In genomic region chr9:6566409-6567139, GRCh38 we compare ENCODE assay signal across 9 cellular contexts.
DNase-seq lines count a peak whose midpoint lies in the region; ATAC-seq and TF ChIP-seq lines count a peak whose summit lies in the region.
"Had no signal": no experiment of that assay in that cellular context is flagged by ENCODE, and none has a peak within 500 bp of the region (broad histone marks: within the 10 kb centered on the region; RNA-seq: fewer than 3 reads in every experiment).

No MANE protein-coding gene starts in this region.

- H3K9me3 Mint-ChIP-seq in MCF 10A (ENCODE audit: unreplicated experiment), result no peaks in the 10 kb centered on the region
- H3K9me3 Mint-ChIP-seq in stimulated activated naive B cell treated with anti-CD40 and anti-IgM and Interleukin-4, amounts not matched to agents 10 μg/mL and 1 μg/mL and 100 μg/mL, for 72 hours, result no peaks in the 10 kb centered on the region

- no peaks in the 10 kb centered on the region for H3K27me3 ChIP-seq in breast epithelium
- H3K27me3 ChIP-seq in SJCRH30, result no peaks in the 10 kb centered on the region
- H3K27me3 ChIP-seq: right lobe of liver had no signal

- POLR2A ChIA-PET in MCF 10A (lab: Yijun Ruan, JAX), result interaction anchor here (0.6 to 4.3 kb wide), 15 partner anchors 13 to 214 kb away, joined by 3 to 49 read pairs (median 4); partner anchors contain the start of genes KDM4C and UHRF2

- H3K27ac ChIP-seq in breast epithelium (no peak overlapping the region), SJCRH30 (no peak overlapping the region)
- H3K27ac ChIP-seq: right lobe of liver had no signal

- peak overlapping the region; percentile 64 for H3K4me3 Mint-ChIP-seq in MCF 10A (ENCODE audit: unreplicated experiment)
- H3K4me3 Mint-ChIP-seq in stimulated activated naive B cell treated with anti-CD40 and anti-IgM and Interleukin-4, amounts not matched to agents 10 μg/mL and 1 μg/mL and 100 μg/mL, for 72 hours, result no peak overlapping the region

- intact Hi-C loops in MCF 10A (cut with micrococcal nuclease) (loop anchor here (1.0 to 5.0 kb wide), 4 partner anchors 69 to 511 kb away; no protein-coding TSS in a partner anchor), breast epithelium (cut with DNase I; ENCODE audit: low total_unique reads) (no loop called here)

- H3K36me3 ChIP-seq in breast epithelium (no peaks in the 10 kb centered on the region), SJCRH30 (no peaks in the 10 kb centered on the region)

- TF ChIP-seq CTCF in MCF 10A (IDR thresholded peaks at IDR 0.05; ENCODE audit: unreplicated experiment) (no peak), breast epithelium (IDR thresholded peaks at IDR 0.05) (no peak), epithelial cell of esophagus (IDR thresholded peaks at IDR 0.05; ENCODE audit: insufficient read depth, low read depth, low read length, missing control alignments) (no peak)

- H3K4me1 Mint-ChIP-seq in MCF 10A (ENCODE audit: insufficient read depth, unreplicated experiment), result peaks cover 19% of the 10 kb centered on the region
- no peaks in the 10 kb centered on the region for H3K4me1 Mint-ChIP-seq in stimulated activated naive B cell treated with anti-CD40 and anti-IgM and Interleukin-4, amounts not matched to agents 10 μg/mL and 1 μg/mL and 100 μg/mL, for 72 hours

- CTCF ChIA-PET in MCF 10A (lab: Yijun Ruan, JAX), result interaction anchor here (0.6 to 7.2 kb wide), 14 partner anchors 10 to 1765 kb away, joined by 3 to 151 read pairs (median 4); no protein-coding TSS in a partner anchor

- H3K4me1 ChIP-seq in breast epithelium, result no peaks in the 10 kb centered on the region
- H3K4me1 ChIP-seq in SJCRH30, result no peaks in the 10 kb centered on the region
- H3K4me1 ChIP-seq: right lobe of liver had no signal

- DNase-seq in MCF 10A (ENCODE audit: unreplicated experiment), result peak; percentile 98
- no peak for DNase-seq in breast epithelium (ENCODE audit: low spot score in 2 of 2)
- peak; percentile 15 to 20 for DNase-seq in SJCRH30
- DNase-seq in epithelial cell of esophagus (ENCODE audit: low read depth), result peak; percentile 99
- peak; percentile 8 to 17 for DNase-seq in stimulated activated CD4-positive, alpha-beta T cell treated with anti-CD3 and anti-CD28 coated beads, Interleukin-4, amount 100 ng/mL, for 4 hours
- DNase-seq in stimulated activated naive B cell treated with anti-CD40 and anti-IgM and Interleukin-4, amounts not matched to agents 10 μg/mL and 1 μg/mL and 100 μg/mL, for 72 hours, result no peak
- no peak for DNase-seq in NCI-H1436 (lab: John Stamatoyannopoulos, UW)
- DNase-seq in NCI-H2081 (lab: John Stamatoyannopoulos, UW), result no peak
- DNase-seq: right lobe of liver had no signal

- H3K9me3 ChIP-seq in breast epithelium (no peaks in the 10 kb centered on the region), SJCRH30 (replicated peaks) (no peaks in the 10 kb centered on the region)
- H3K9me3 ChIP-seq: right lobe of liver had no signal

- no peak for ATAC-seq in stimulated activated naive B cell treated with anti-CD40 and anti-IgM and Interleukin-4, amounts not matched to agents 10 μg/mL and 1 μg/mL and 100 μg/mL, for 72 hours (replicated peaks)

- peak overlapping the region; percentile 64 for H3K27ac Mint-ChIP-seq in MCF 10A (ENCODE audit: low read depth, unreplicated experiment)
- H3K27ac Mint-ChIP-seq in stimulated activated naive B cell treated with anti-CD40 and anti-IgM and Interleukin-4, amounts not matched to agents 10 μg/mL and 1 μg/mL and 100 μg/mL, for 72 hours, result no peak overlapping the region

- no peaks in the 10 kb centered on the region for H3K36me3 Mint-ChIP-seq in MCF 10A (ENCODE audit: insufficient read depth, unreplicated experiment)
- H3K36me3 Mint-ChIP-seq in stimulated activated naive B cell treated with anti-CD40 and anti-IgM and Interleukin-4, amounts not matched to agents 10 μg/mL and 1 μg/mL and 100 μg/mL, for 72 hours, result peaks cover 0 to 5% of the 10 kb centered on the region in 2 donors

- H3K27me3 Mint-ChIP-seq in MCF 10A (ENCODE audit: insufficient read depth, unreplicated experiment), result no peaks in the 10 kb centered on the region
- H3K27me3 Mint-ChIP-seq in stimulated activated naive B cell treated with anti-CD40 and anti-IgM and Interleukin-4, amounts not matched to agents 10 μg/mL and 1 μg/mL and 100 μg/mL, for 72 hours, result peaks cover 0 to 5% of the 10 kb centered on the region in 2 donors

- H3K4me3 ChIP-seq in breast epithelium (no peak overlapping the region), SJCRH30 (no peak overlapping the region), epithelial cell of esophagus (ENCODE audit: low read length) (peak overlapping the region; percentile 41)
- H3K4me3 ChIP-seq: right lobe of liver had no signal

- BruUV-seq in MCF 10A (replicated peaks; lab: Mats Ljungman, UMichigan), result no TSS peak

- TF ChIP-seq POLR2A in breast epithelium (IDR thresholded peaks at IDR 0.05), result no peak

Comparison
In these comparisons a context has a peak if more than half of its experiments do, and no peak if none do; other contexts are left out.
1. DNase-seq: peak in MCF 10A (single experiment), SJCRH30 (2 of 2), epithelial cell of esophagus (single experiment) and stimulated activated CD4-positive, alpha-beta T cell treated with anti-CD3 and anti-CD28 coated beads, Interleukin-4, amount 100 ng/mL, for 4 hours (2 of 2); none in breast epithelium (0 of 2), stimulated activated naive B cell treated with anti-CD40 and anti-IgM and Interleukin-4, amounts not matched to agents 10 μg/mL and 1 μg/mL and 100 μg/mL, for 72 hours (single experiment), NCI-H1436 (single experiment) and NCI-H2081 (0 of 2).